Comparison of ENCODE assay signal across 2 cellular contexts in the genomic region with DNA sequence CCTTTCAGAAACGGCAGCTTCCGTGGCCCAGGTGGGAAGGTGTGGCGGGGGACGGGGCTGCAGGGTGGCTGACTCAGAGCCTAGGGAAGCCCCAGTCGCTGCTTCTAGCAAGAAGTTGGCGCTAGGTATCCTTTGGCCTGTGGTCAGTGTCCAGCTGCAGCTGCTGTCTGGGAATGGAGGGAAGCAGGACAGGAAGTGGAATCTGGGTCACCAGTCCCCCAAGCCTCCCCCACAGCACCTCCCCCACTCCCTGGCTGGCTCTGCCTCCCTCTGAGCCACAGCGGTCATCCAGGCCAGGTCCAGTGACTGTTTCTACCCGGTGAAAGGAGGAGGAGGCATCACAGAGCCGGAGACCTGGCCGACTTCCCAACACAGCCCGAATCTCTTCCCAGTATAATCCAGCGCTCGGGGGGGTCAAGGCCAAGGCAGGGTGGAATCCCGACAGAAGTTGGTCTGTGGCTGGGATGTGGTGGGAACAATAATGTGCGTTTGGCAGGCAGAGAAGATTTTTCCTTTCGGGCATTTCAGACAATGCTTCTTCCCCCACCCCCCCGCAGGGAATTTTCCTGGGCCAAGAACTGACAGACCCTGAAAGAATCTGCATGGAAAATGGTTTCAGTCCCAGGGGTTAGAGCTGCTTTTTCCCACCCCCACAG.
TF ChIP-seq lines count a peak whose summit lies in the region.

No MANE protein-coding gene starts in this region.

TF ChIP-seq in IMR-90, 13 proteins besides CTCF, POLR2A, EP300 and RAD21:
- TF ChIP-seq RFX5 (IDR thresholded peaks at IDR 0.05; ENCODE audit: low read depth, low read length) (no peak), FOS (IDR thresholded peaks at IDR 0.05; ENCODE audit: low read depth, low read length) (peak; percentile 9; the same call in 1 of the 2 replicates)

TF ChIP-seq in H1, 55 proteins besides CTCF, POLR2A, EP300 and RAD21:
- TF ChIP-seq GTF2F1 (IDR thresholded peaks at IDR 0.05; ENCODE audit: borderline replicate concordance, low read depth, low read length) (no peak), MAFK (IDR thresholded peaks at IDR 0.05; ENCODE audit: low read depth, low read length) (no peak), RFX5 (IDR thresholded peaks at IDR 0.05; ENCODE audit: borderline replicate concordance, low read depth, low read length) (no peak), SAP30 (IDR thresholded peaks at IDR 0.05; ENCODE audit: insufficient read depth, insufficient replicate concordance, low read length) (no peak), BRCA1 (IDR thresholded peaks at IDR 0.05; ENCODE audit: low read depth, low read length) (no peak), CREB1 (IDR thresholded peaks at IDR 0.05) (no peak), CBX5 (IDR thresholded peaks at IDR 0.05; ENCODE audit: low read depth, low read length) (no peak), TEAD4 (IDR thresholded peaks at IDR 0.05; ENCODE audit: low read depth, low read length) (no peak), NANOG (IDR thresholded peaks at IDR 0.05; ENCODE audit: insufficient read depth, low read depth, low read length, poor library complexity, severe bottlenecking) (no peak)
- TF ChIP-seq, protein P1, sequence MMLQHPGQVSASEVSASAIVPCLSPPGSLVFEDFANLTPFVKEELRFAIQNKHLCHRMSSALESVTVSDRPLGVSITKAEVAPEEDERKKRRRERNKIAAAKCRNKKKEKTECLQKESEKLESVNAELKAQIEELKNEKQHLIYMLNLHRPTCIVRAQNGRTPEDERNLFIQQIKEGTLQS (IDR thresholded peaks at IDR 0.05; ENCODE audit: insufficient read depth, low read depth, low read length) = no peak
- TF ChIP-seq, protein P2, sequence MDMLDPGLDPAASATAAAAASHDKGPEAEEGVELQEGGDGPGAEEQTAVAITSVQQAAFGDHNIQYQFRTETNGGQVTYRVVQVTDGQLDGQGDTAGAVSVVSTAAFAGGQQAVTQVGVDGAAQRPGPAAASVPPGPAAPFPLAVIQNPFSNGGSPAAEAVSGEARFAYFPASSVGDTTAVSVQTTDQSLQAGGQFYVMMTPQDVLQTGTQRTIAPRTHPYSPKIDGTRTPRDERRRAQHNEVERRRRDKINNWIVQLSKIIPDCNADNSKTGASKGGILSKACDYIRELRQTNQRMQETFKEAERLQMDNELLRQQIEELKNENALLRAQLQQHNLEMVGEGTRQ (IDR thresholded peaks at IDR 0.05; ENCODE audit: low read length) = no peak
